1 cellular context compared by ENCODE assay signal in genomic region chr5:132489871-132490483, GRCh38.
TF ChIP-seq lines count a peak whose summit lies in the region.

No MANE protein-coding gene starts in this region.

TF ChIP-seq in IMR-90, 13 proteins besides CTCF, POLR2A, EP300 and RAD21:
- TF ChIP-seq RFX5 (IDR thresholded peaks at IDR 0.05; ENCODE audit: low read depth, low read length) = no peak
- no peak for TF ChIP-seq NFE2L2 (IDR thresholded peaks at IDR 0.05; ENCODE audit: low read depth, low read length)
- TF ChIP-seq, protein P1, sequence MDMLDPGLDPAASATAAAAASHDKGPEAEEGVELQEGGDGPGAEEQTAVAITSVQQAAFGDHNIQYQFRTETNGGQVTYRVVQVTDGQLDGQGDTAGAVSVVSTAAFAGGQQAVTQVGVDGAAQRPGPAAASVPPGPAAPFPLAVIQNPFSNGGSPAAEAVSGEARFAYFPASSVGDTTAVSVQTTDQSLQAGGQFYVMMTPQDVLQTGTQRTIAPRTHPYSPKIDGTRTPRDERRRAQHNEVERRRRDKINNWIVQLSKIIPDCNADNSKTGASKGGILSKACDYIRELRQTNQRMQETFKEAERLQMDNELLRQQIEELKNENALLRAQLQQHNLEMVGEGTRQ (IDR thresholded peaks at IDR 0.05; ENCODE audit: low read depth, low read length) = no peak
- TF ChIP-seq CHD1 (IDR thresholded peaks at IDR 0.05; ENCODE audit: low read depth, low read length) = no peak
- TF ChIP-seq MAZ (IDR thresholded peaks at IDR 0.05; ENCODE audit: borderline replicate concordance, low read depth, low read length) = no peak
- TF ChIP-seq MXI1 (IDR thresholded peaks at IDR 0.05; ENCODE audit: borderline replicate concordance, low read depth, low read length) = no peak; the same call in 1 of the 2 replicates
- TF ChIP-seq FOS (IDR thresholded peaks at IDR 0.05; ENCODE audit: low read depth, low read length) = no peak
- TF ChIP-seq MAFK (IDR thresholded peaks at IDR 0.05; ENCODE audit: low read depth, low read length) = no peak
- no peak for TF ChIP-seq RCOR1 (IDR thresholded peaks at IDR 0.05; ENCODE audit: insufficient replicate concordance, low read length)
- no peak for TF ChIP-seq CEBPB (IDR thresholded peaks at IDR 0.05; ENCODE audit: low read depth, low read length)
- TF ChIP-seq, protein P2, sequence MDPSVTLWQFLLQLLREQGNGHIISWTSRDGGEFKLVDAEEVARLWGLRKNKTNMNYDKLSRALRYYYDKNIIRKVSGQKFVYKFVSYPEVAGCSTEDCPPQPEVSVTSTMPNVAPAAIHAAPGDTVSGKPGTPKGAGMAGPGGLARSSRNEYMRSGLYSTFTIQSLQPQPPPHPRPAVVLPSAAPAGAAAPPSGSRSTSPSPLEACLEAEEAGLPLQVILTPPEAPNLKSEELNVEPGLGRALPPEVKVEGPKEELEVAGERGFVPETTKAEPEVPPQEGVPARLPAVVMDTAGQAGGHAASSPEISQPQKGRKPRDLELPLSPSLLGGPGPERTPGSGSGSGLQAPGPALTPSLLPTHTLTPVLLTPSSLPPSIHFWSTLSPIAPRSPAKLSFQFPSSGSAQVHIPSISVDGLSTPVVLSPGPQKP (IDR thresholded peaks at IDR 0.05; ENCODE audit: borderline replicate concordance, low read depth, low read length) = no peak
- no peak for TF ChIP-seq BHLHE40 (IDR thresholded peaks at IDR 0.05; ENCODE audit: low read depth, low read length)
- TF ChIP-seq SMC3 (IDR thresholded peaks at IDR 0.05; ENCODE audit: low read depth, low read length) = no peak; the same call in 1 of the 2 replicates
